ENCODE assay signal across 1 cellular context in the genomic region with DNA sequence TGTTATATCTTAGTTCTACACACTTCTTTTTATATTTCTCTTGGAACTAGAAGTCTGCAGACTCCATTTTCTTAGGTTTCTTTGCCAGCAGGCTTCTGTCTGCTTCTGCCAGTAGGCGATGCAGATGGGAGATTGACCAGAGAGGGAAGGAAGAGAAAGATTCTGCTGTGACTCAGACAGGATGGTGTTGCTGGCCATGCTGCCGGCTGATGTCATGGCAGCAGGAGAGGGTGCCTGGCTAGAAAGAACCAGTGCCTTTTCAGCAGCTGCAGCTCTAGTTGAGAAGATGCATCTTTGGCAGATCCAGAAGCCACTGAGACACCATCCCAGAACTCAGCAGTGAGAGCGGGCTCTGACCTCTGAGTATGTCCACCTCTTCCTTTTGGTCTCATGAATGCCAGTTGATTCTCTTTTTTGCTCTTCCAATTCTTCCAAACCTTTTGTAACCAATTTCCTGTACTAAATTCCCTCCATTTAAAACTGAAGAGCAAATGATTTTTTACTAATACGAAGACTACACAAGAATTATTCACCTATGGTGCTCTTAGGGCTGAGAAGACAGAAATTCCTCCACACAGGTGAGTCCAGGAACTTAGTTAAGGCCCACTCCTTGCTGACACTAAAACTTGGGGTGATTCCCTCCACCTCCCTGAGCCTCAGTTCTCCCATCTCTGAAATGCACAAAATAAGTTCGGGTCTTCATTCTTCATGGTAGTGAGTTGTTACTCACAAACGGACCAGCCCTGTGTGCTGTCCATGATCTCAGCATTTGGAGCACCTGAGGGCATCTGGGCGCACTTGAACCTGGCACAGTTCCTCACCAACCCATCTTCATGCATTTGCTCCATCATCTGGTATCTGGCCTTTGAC.
TF ChIP-seq lines count a peak whose summit lies in the region.

No MANE protein-coding gene starts in this region.

TF ChIP-seq in GM23338, 12 proteins besides CTCF, POLR2A, EP300 and RAD21 (continued from another document):
- TF ChIP-seq, protein P1, sequence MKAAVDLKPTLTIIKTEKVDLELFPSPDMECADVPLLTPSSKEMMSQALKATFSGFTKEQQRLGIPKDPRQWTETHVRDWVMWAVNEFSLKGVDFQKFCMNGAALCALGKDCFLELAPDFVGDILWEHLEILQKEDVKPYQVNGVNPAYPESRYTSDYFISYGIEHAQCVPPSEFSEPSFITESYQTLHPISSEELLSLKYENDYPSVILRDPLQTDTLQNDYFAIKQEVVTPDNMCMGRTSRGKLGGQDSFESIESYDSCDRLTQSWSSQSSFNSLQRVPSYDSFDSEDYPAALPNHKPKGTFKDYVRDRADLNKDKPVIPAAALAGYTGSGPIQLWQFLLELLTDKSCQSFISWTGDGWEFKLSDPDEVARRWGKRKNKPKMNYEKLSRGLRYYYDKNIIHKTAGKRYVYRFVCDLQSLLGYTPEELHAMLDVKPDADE (IDR thresholded peaks at IDR 0.05): no peak
- no peak for TF ChIP-seq JUNB (IDR thresholded peaks at IDR 0.05; ENCODE audit: unreplicated experiment)
